9 cellular contexts compared by ENCODE assay signal in the genomic region with DNA sequence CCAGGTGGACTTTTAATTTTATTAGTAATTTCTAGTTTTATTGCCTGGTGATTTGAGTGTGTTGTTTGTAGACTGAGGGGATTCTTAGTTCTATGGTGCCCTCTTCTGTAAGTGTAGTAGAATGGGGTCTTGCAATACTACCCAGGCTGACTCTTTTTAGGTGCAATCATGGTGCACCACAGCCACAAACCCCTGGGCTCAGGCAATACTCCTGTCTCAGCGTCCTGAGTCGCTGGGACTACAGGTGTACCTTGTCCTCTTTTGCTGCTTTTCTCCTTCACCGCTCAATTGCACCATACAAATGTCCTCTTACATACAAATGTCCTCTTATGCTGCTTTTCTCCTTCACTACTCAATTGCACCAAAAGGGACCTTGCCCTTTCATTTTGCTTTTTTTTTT. TPM values are rescaled to one million over a fixed set of nuclear protein-coding genes. Genes with fewer than 3 reads are reported as not detected.
DNase-seq lines count a peak whose midpoint lies in the region.
"Had no signal": no experiment of that assay in that cellular context is flagged by ENCODE, and none has a peak within 500 bp of the region (broad histone marks: within the 10 kb centered on the region; RNA-seq: fewer than 3 reads in every experiment).

No MANE protein-coding gene starts in this region.

- no peaks in the 10 kb centered on the region for H3K27me3 Mint-ChIP-seq in activated CD4-positive, alpha-beta memory T cell treated with anti-CD3 and anti-CD28 coated beads for 36 hours
- H3K27me3 Mint-ChIP-seq: activated naive CD8-positive, alpha-beta T cell had no signal

- H3K27ac ChIP-seq in caudate nucleus (ENCODE audit: low read depth, low read length) = no peak overlapping the region

- peaks cover 5% of the 10 kb centered on the region for H3K36me3 Mint-ChIP-seq in activated CD4-positive, alpha-beta memory T cell treated with anti-CD3 and anti-CD28 coated beads for 36 hours

- H3K9me3 Mint-ChIP-seq in activated CD4-positive, alpha-beta memory T cell treated with anti-CD3 and anti-CD28 coated beads for 36 hours = no peaks in the 10 kb centered on the region

- no peak overlapping the region for H3K4me3 Mint-ChIP-seq in activated CD4-positive, alpha-beta memory T cell treated with anti-CD3 and anti-CD28 coated beads for 36 hours
- H3K4me3 Mint-ChIP-seq: activated naive CD8-positive, alpha-beta T cell had no signal

- peak; percentile 47 for DNase-seq in NCI-H1105 treated with DMSO at 0.1 percent for 48 hours (lab: John Stamatoyannopoulos, UW)
- no peak for DNase-seq in NCI-H1105 (lab: John Stamatoyannopoulos, UW)
- DNase-seq in NCI-H748 (lab: John Stamatoyannopoulos, UW; ENCODE audit: unreplicated experiment) = peak; percentile 32
- DNase-seq in dermis blood vessel endothelial cell = peak; percentile 34
- DNase-seq in renal cortical epithelial cell (ENCODE audit: low read depth) = peak; percentile 76
- DNase-seq in activated CD4-positive, alpha-beta memory T cell treated with anti-CD3 and anti-CD28 coated beads for 36 hours = no peak
- no peak for DNase-seq in caudate nucleus (lab: John Stamatoyannopoulos, UW)
- no peak for DNase-seq in NOMO-1 treated with DMSO at 0.1 percent for 48 hours (lab: John Stamatoyannopoulos, UW; ENCODE audit: unreplicated experiment)

- POLR2A ChIA-PET in activated CD4-positive, alpha-beta memory T cell treated with anti-CD3 and anti-CD28 coated beads for 36 hours (lab: Charles Lee) = no interaction called here

- CTCF ChIA-PET in activated CD4-positive, alpha-beta memory T cell treated with anti-CD3 and anti-CD28 coated beads for 36 hours (lab: Charles Lee) = no interaction called here

- H3K4me1 Mint-ChIP-seq in activated CD4-positive, alpha-beta memory T cell treated with anti-CD3 and anti-CD28 coated beads for 36 hours (ENCODE audit: low read depth) = no peaks in the 10 kb centered on the region

- intact Hi-C loops in activated CD4-positive, alpha-beta memory T cell treated with anti-CD3 and anti-CD28 coated beads for 36 hours (cut with micrococcal nuclease) = no loop called here

- H3K27ac Mint-ChIP-seq in activated CD4-positive, alpha-beta memory T cell treated with anti-CD3 and anti-CD28 coated beads for 36 hours = no peak overlapping the region
- H3K27ac Mint-ChIP-seq: activated naive CD8-positive, alpha-beta T cell had no signal

RNA-seq across cellular contexts. Expression of gene SCP2, which starts 43.1 kb away (rescaled TPM):
- total RNA-seq in dermis blood vessel endothelial cell = 159 and 185 TPM in 2 replicates
- total RNA-seq in renal cortical epithelial cell = 206 and 223 TPM in 2 replicates
- total RNA-seq in activated CD4-positive, alpha-beta memory T cell treated with anti-CD3 and anti-CD28 coated beads for 36 hours = 10 to 100 TPM; 78.1 to 81.1 TPM

RNA-seq across cellular contexts. Expression of gene ECHDC2, which starts 48.6 kb away (rescaled TPM):
- total RNA-seq in dermis blood vessel endothelial cell (12.7 and 17.0 TPM in 2 replicates), renal cortical epithelial cell (21.9 and 45.2 TPM in 2 replicates)
- total RNA-seq in activated CD4-positive, alpha-beta memory T cell treated with anti-CD3 and anti-CD28 coated beads for 36 hours = 10 to 100 TPM; 47.7 to 50.8 TPM

Comparison
In these comparisons a context has a peak if more than half of its experiments do, and no peak if none do; other contexts are left out.
1. DNase-seq: peak in NCI-H1105 treated with DMSO at 0.1 percent for 48 hours (single experiment), NCI-H748 (single experiment), dermis blood vessel endothelial cell (single experiment) and renal cortical epithelial cell (single experiment); none in NCI-H1105 (single experiment), activated CD4-positive, alpha-beta memory T cell treated with anti-CD3 and anti-CD28 coated beads for 36 hours (single experiment), caudate nucleus (0 of 61) and NOMO-1 treated with DMSO at 0.1 percent for 48 hours (single experiment).